ENCODE assay signal across 19 cellular contexts in the genomic region with DNA sequence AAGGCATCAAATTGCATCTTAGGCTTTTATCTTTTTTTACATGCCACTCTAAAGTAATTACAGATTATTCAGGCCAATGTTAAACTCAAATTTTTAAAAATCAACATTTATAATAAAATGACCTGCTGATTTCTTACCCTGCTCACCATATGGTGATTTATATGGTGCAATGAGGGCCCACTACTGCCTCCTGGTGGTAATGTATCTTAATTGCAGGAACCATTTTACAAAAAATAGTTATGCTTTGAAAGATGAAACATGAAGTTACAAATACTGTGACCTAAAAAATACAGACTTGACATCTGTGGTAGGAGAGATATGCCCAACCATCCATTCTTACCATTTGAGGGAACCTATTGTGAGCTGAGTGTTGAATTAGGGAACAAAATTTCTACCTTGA.
A peak's percentile ranks its signal among the peaks of the same experiment; 100 is the strongest.
DNase-seq lines count a peak whose midpoint lies in the region; ATAC-seq and TF ChIP-seq lines count a peak whose summit lies in the region.
"Had no signal": no experiment of that assay in that cellular context is flagged by ENCODE, and none has a peak within 500 bp of the region (broad histone marks: within the 10 kb centered on the region; RNA-seq: fewer than 3 reads in every experiment).

No MANE protein-coding gene starts in this region.

- H3K4me3 Mint-ChIP-seq in activated naive CD8-positive, alpha-beta T cell treated with anti-CD3 and anti-CD28 coated beads, Interleukin-2, amount 50 U/mL, for 24 hours, result no peak overlapping the region
- no peak overlapping the region for H3K4me3 Mint-ChIP-seq in activated T-helper 2 cell treated with anti-CD3 and anti-CD28 coated beads, Interferon-gamma antibody, Interleukin-2, Interleukin-4, amounts not matched to agents 10 μg/mL and 5 μg/mL and 100 μg/mL, durations not matched to agents 14 hours and 24 hours and 36 hours (ENCODE audit: low read depth)
- no peak overlapping the region for H3K4me3 Mint-ChIP-seq in activated T-helper 1 cell treated with anti-CD3 and anti-CD28 coated beads, Interleukin-12 subunit alpha, Interleukin-12 subunit beta, Interleukin-2, Interleukin-4 antibody, amounts not matched to agents 30 ng/mL and 10 ng/mL and 1 ng/mL, durations not matched to agents 14 hours and 24 hours and 36 hours
- H3K4me3 Mint-ChIP-seq: stimulated activated naive B cell treated with anti-CD40 and anti-IgM and Interleukin-4, amounts not matched to agents 10 μg/mL and 1 μg/mL and 100 μg/mL, for 72 hours; T-helper 17 cell had no signal

- no peak overlapping the region for H3K27ac Mint-ChIP-seq in activated naive CD8-positive, alpha-beta T cell treated with anti-CD3 and anti-CD28 coated beads, Interleukin-2, amount 50 U/mL, for 24 hours
- H3K27ac Mint-ChIP-seq in activated T-helper 2 cell treated with anti-CD3 and anti-CD28 coated beads, Interferon-gamma antibody, Interleukin-2, Interleukin-4, amounts not matched to agents 10 μg/mL and 5 μg/mL and 100 μg/mL, durations not matched to agents 14 hours and 24 hours and 36 hours, result no peak overlapping the region
- H3K27ac Mint-ChIP-seq in activated T-helper 1 cell treated with anti-CD3 and anti-CD28 coated beads, Interleukin-12 subunit alpha, Interleukin-12 subunit beta, Interleukin-2, Interleukin-4 antibody, amounts not matched to agents 30 ng/mL and 10 ng/mL and 1 ng/mL, durations not matched to agents 14 hours and 24 hours and 36 hours, result no peak overlapping the region
- H3K27ac Mint-ChIP-seq: naive thymus-derived CD4-positive, alpha-beta T cell; stimulated activated naive B cell treated with anti-CD40 and anti-IgM and Interleukin-4, amounts not matched to agents 10 μg/mL and 1 μg/mL and 100 μg/mL, for 72 hours; T-helper 17 cell had no signal

- no peak for ATAC-seq in PC-3
- no peak for ATAC-seq in activated naive CD8-positive, alpha-beta T cell treated with anti-CD3 and anti-CD28 coated beads, Interleukin-2, amount 50 U/mL, for 24 hours
- ATAC-seq in left lobe of liver, result no peak
- ATAC-seq: heart right ventricle; left cardiac atrium; naive thymus-derived CD4-positive, alpha-beta T cell; right cardiac atrium; stimulated activated naive B cell treated with anti-CD40 and anti-IgM and Interleukin-4, amounts not matched to agents 10 μg/mL and 1 μg/mL and 100 μg/mL, for 72 hours; T-helper 17 cell had no signal

- H3K79me2 ChIP-seq in PC-3 (ENCODE audit: low read length), result no peaks in the 10 kb centered on the region

- H3K27ac ChIP-seq in A673 (ENCODE audit: low read depth, low read length, poor library complexity, severe bottlenecking) (no peak overlapping the region), PC-3 (ENCODE audit: low read length) (no peak overlapping the region)
- H3K27ac ChIP-seq: heart right ventricle, uterus had no signal

- H3K27me3 ChIP-seq in A673 (replicated peaks; ENCODE audit: insufficient read depth, low read depth, low read length, poor library complexity) (no peaks in the 10 kb centered on the region), PC-3 (ENCODE audit: low read length) (no peaks in the 10 kb centered on the region)
- H3K27me3 ChIP-seq: heart right ventricle, uterus had no signal

- peaks cover 6% of the 10 kb centered on the region for H3F3A ChIP-seq in PC-3 (ENCODE audit: low read length, unreplicated experiment)

- POLR2A ChIA-PET in A673 (lab: Charles Lee; ENCODE audit: low non-redundant PET), result no interaction called here
- POLR2A ChIA-PET in PC-3 (lab: Charles Lee; ENCODE audit: unreplicated experiment), result no interaction called here

- BruUV-seq in A673 (replicated peaks; lab: Mats Ljungman, UMichigan), result no TSS peak
- no TSS peak for BruUV-seq in PC-3 (replicated peaks; lab: Mats Ljungman, UMichigan)

- intact Hi-C loops in A673 (cut with micrococcal nuclease; ENCODE audit: unreplicated experiment), result no loop called here
- intact Hi-C loops in PC-3 (cut with micrococcal nuclease), result no loop called here
- intact Hi-C loops in activated T-helper 2 cell treated with anti-CD3 and anti-CD28 coated beads, Interferon-gamma antibody, Interleukin-2, Interleukin-4, amounts not matched to agents 10 μg/mL and 5 μg/mL and 100 μg/mL, durations not matched to agents 14 hours and 24 hours and 36 hours (cut with micrococcal nuclease), result no loop called here
- intact Hi-C loops in activated T-helper 1 cell treated with anti-CD3 and anti-CD28 coated beads, Interleukin-12 subunit alpha, Interleukin-12 subunit beta, Interleukin-2, Interleukin-4 antibody, amounts not matched to agents 30 ng/mL and 10 ng/mL and 1 ng/mL, durations not matched to agents 14 hours and 24 hours and 36 hours (cut with micrococcal nuclease), result no loop called here

- no peak overlapping the region for H3K4me2 ChIP-seq in PC-3 (ENCODE audit: low read length)

- H3K9me3 ChIP-seq in A673 (ENCODE audit: low read depth, low read length, poor library complexity, severe bottlenecking) (peaks cover 8% of the 10 kb centered on the region), PC-3 (ENCODE audit: low read length) (peaks cover 9% of the 10 kb centered on the region; the same call in 1 of the 2 replicates)
- H3K9me3 ChIP-seq: uterus had no signal

- H3K4me1 ChIP-seq in A673 (ENCODE audit: insufficient read depth, low read length, poor library complexity, severe bottlenecking) (no peaks in the 10 kb centered on the region), PC-3 (ENCODE audit: insufficient read depth, low read length) (peaks cover 28% of the 10 kb centered on the region)
- H3K4me1 ChIP-seq: heart right ventricle, uterus had no signal

- CTCF ChIA-PET in A673 (lab: Charles Lee), result no interaction called here
- CTCF ChIA-PET in PC-3 (lab: Charles Lee), result no interaction called here

- H3K4me3 ChIP-seq in A673 (ENCODE audit: low read depth, low read length, poor library complexity, severe bottlenecking) (no peak overlapping the region), PC-3 (ENCODE audit: low read length) (no peak overlapping the region), fibroblast of pulmonary artery (replicated peaks; ENCODE audit: low read depth, low read length) (no peak overlapping the region)
- H3K4me3 ChIP-seq: heart right ventricle, uterus had no signal

- H3K36me3 ChIP-seq in A673 (ENCODE audit: insufficient read depth, low read length, poor library complexity, severe bottlenecking) (no peaks in the 10 kb centered on the region), PC-3 (ENCODE audit: low read depth, low read length) (no peaks in the 10 kb centered on the region)
- H3K36me3 ChIP-seq: heart right ventricle, uterus had no signal

- no peak overlapping the region for H3K9ac ChIP-seq in PC-3 (ENCODE audit: low read length)

- H2AFZ ChIP-seq in PC-3 (ENCODE audit: low read length), result no peak overlapping the region

- TF ChIP-seq CTCF in A673 (conservative IDR thresholded peaks at IDR 0.05; ENCODE audit: low read depth, low read length) (peak; percentile 45; the same call in 1 of the 2 replicates), GM12872 (IDR thresholded peaks at IDR 0.05; ENCODE audit: insufficient read depth, low read depth, low read length) (peak; percentile 33; the same call in 2 of the 3 replicates), PC-3 (conservative IDR thresholded peaks at IDR 0.05; ENCODE audit: low read depth, low read length) (peak; percentile 77), fibroblast of pulmonary artery (IDR thresholded peaks at IDR 0.05; ENCODE audit: low read length, missing control alignments) (peak; percentile 32)

- DNase-seq in A673 (ENCODE audit: low spot score) (no peak), PC-3 (no peak), fibroblast of pulmonary artery (ENCODE audit: low read depth) (no peak), left lobe of liver (ENCODE audit: low spot score) (no peak)
- no peak for DNase-seq in activated naive CD8-positive, alpha-beta T cell treated with anti-CD3 and anti-CD28 coated beads, Interleukin-2, amount 50 U/mL, for 24 hours
- no peak for DNase-seq in activated T-helper 2 cell treated with anti-CD3 and anti-CD28 coated beads, Interferon-gamma antibody, Interleukin-2, Interleukin-4, amounts not matched to agents 10 μg/mL and 5 μg/mL and 100 μg/mL, durations not matched to agents 14 hours and 24 hours and 36 hours (ENCODE audit: low spot score)
- no peak for DNase-seq in activated T-helper 1 cell treated with anti-CD3 and anti-CD28 coated beads, Interleukin-12 subunit alpha, Interleukin-12 subunit beta, Interleukin-2, Interleukin-4 antibody, amounts not matched to agents 30 ng/mL and 10 ng/mL and 1 ng/mL, durations not matched to agents 14 hours and 24 hours and 36 hours (ENCODE audit: low spot score)
- DNase-seq: activated CD4-positive, alpha-beta T cell treated with anti-CD3 and anti-CD28 coated beads, Interleukin-2, amount 50 U/mL, for 1 hour; aorta; heart right ventricle; left cardiac atrium; naive thymus-derived CD4-positive, alpha-beta T cell; NCI-H1105 treated with DMSO at 0.1 percent for 48 hours; NCI-H446; right cardiac atrium; stimulated activated naive B cell treated with anti-CD40 and anti-IgM and Interleukin-4, amounts not matched to agents 10 μg/mL and 1 μg/mL and 100 μg/mL, for 72 hours; T-helper 17 cell; uterus had no signal

- no peaks in the 10 kb centered on the region for H3K9me2 ChIP-seq in PC-3 (replicated peaks; ENCODE audit: low read length)

- peaks cover 27% of the 10 kb centered on the region for H3K9me3 Mint-ChIP-seq in activated naive CD8-positive, alpha-beta T cell treated with anti-CD3 and anti-CD28 coated beads, Interleukin-2, amount 50 U/mL, for 24 hours
- peaks cover 14% of the 10 kb centered on the region for H3K9me3 Mint-ChIP-seq in activated T-helper 2 cell treated with anti-CD3 and anti-CD28 coated beads, Interferon-gamma antibody, Interleukin-2, Interleukin-4, amounts not matched to agents 10 μg/mL and 5 μg/mL and 100 μg/mL, durations not matched to agents 14 hours and 24 hours and 36 hours
- peaks cover 18% of the 10 kb centered on the region for H3K9me3 Mint-ChIP-seq in activated T-helper 1 cell treated with anti-CD3 and anti-CD28 coated beads, Interleukin-12 subunit alpha, Interleukin-12 subunit beta, Interleukin-2, Interleukin-4 antibody, amounts not matched to agents 30 ng/mL and 10 ng/mL and 1 ng/mL, durations not matched to agents 14 hours and 24 hours and 36 hours

- H3K27me3 Mint-ChIP-seq in activated naive CD8-positive, alpha-beta T cell treated with anti-CD3 and anti-CD28 coated beads, Interleukin-2, amount 50 U/mL, for 24 hours, result no peaks in the 10 kb centered on the region
- H3K27me3 Mint-ChIP-seq in activated T-helper 2 cell treated with anti-CD3 and anti-CD28 coated beads, Interferon-gamma antibody, Interleukin-2, Interleukin-4, amounts not matched to agents 10 μg/mL and 5 μg/mL and 100 μg/mL, durations not matched to agents 14 hours and 24 hours and 36 hours (ENCODE audit: low read depth), result no peaks in the 10 kb centered on the region
- no peaks in the 10 kb centered on the region for H3K27me3 Mint-ChIP-seq in activated T-helper 1 cell treated with anti-CD3 and anti-CD28 coated beads, Interleukin-12 subunit alpha, Interleukin-12 subunit beta, Interleukin-2, Interleukin-4 antibody, amounts not matched to agents 30 ng/mL and 10 ng/mL and 1 ng/mL, durations not matched to agents 14 hours and 24 hours and 36 hours (ENCODE audit: insufficient read depth)
- H3K27me3 Mint-ChIP-seq: naive thymus-derived CD4-positive, alpha-beta T cell; stimulated activated naive B cell treated with anti-CD40 and anti-IgM and Interleukin-4, amounts not matched to agents 10 μg/mL and 1 μg/mL and 100 μg/mL, for 72 hours; T-helper 17 cell had no signal

- no peaks in the 10 kb centered on the region for H3K4me1 Mint-ChIP-seq in activated naive CD8-positive, alpha-beta T cell treated with anti-CD3 and anti-CD28 coated beads, Interleukin-2, amount 50 U/mL, for 24 hours
- no peaks in the 10 kb centered on the region for H3K4me1 Mint-ChIP-seq in activated T-helper 2 cell treated with anti-CD3 and anti-CD28 coated beads, Interferon-gamma antibody, Interleukin-2, Interleukin-4, amounts not matched to agents 10 μg/mL and 5 μg/mL and 100 μg/mL, durations not matched to agents 14 hours and 24 hours and 36 hours (ENCODE audit: low read depth)
- no peaks in the 10 kb centered on the region for H3K4me1 Mint-ChIP-seq in activated T-helper 1 cell treated with anti-CD3 and anti-CD28 coated beads, Interleukin-12 subunit alpha, Interleukin-12 subunit beta, Interleukin-2, Interleukin-4 antibody, amounts not matched to agents 30 ng/mL and 10 ng/mL and 1 ng/mL, durations not matched to agents 14 hours and 24 hours and 36 hours (ENCODE audit: low read depth)
- H3K4me1 Mint-ChIP-seq: naive thymus-derived CD4-positive, alpha-beta T cell; stimulated activated naive B cell treated with anti-CD40 and anti-IgM and Interleukin-4, amounts not matched to agents 10 μg/mL and 1 μg/mL and 100 μg/mL, for 72 hours; T-helper 17 cell had no signal

- H4K20me1 ChIP-seq in PC-3 (ENCODE audit: low read length), result no peaks in the 10 kb centered on the region

- no peaks in the 10 kb centered on the region for H3K36me3 Mint-ChIP-seq in activated naive CD8-positive, alpha-beta T cell treated with anti-CD3 and anti-CD28 coated beads, Interleukin-2, amount 50 U/mL, for 24 hours (ENCODE audit: low read depth)
- H3K36me3 Mint-ChIP-seq in activated T-helper 2 cell treated with anti-CD3 and anti-CD28 coated beads, Interferon-gamma antibody, Interleukin-2, Interleukin-4, amounts not matched to agents 10 μg/mL and 5 μg/mL and 100 μg/mL, durations not matched to agents 14 hours and 24 hours and 36 hours (ENCODE audit: low read depth), result no peaks in the 10 kb centered on the region
- no peaks in the 10 kb centered on the region for H3K36me3 Mint-ChIP-seq in activated T-helper 1 cell treated with anti-CD3 and anti-CD28 coated beads, Interleukin-12 subunit alpha, Interleukin-12 subunit beta, Interleukin-2, Interleukin-4 antibody, amounts not matched to agents 30 ng/mL and 10 ng/mL and 1 ng/mL, durations not matched to agents 14 hours and 24 hours and 36 hours (ENCODE audit: low read depth)
- H3K36me3 Mint-ChIP-seq: naive thymus-derived CD4-positive, alpha-beta T cell had no signal
